16 cellular contexts compared by ENCODE assay signal in the genomic region with DNA sequence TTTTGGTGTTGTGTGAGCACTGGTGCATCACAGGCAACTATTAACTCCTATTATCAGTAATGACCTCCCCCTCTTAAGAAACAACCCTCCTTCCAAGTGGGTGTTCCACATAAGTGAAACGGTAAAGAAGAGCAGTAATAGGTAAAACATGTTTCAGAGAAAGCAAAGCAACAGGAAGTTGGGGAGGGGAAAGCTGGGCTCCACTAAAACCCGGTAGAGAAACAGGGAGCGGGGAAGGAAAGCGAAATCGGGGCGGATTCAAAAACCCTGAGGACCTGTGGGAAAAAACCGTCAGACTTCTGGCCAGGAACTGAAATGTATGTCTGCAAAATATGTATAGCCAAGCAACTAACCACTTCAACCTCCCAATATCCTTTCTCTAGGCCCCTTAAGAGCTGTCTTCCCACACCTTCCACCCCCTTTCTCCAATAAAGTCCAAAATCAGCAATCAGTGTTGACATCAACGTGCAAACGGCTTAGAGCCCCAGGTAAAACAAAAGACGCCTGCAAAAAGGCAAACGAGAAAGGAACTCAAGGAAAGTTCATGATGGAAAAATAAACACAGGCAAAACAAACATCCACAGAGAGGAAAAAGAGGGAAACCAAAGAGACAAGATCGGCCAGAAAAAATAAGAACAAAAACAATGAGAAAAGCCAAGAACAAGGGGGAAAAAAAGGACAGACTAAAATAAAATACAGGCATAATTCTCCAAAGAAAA. TPM values are rescaled to one million over a fixed set of nuclear protein-coding genes. Genes with fewer than 3 reads are reported as not detected.
DNase-seq lines count a peak whose midpoint lies in the region; ATAC-seq and TF ChIP-seq lines count a peak whose summit lies in the region.
"Had no signal": no experiment of that assay in that cellular context is flagged by ENCODE, and none has a peak within 500 bp of the region (broad histone marks: within the 10 kb centered on the region; RNA-seq: fewer than 3 reads in every experiment).

No MANE protein-coding gene starts in this region.

- no peak overlapping the region for H3K14ac ChIP-seq in mesenchymal stem cell (ENCODE audit: low read length in 2 of 2)

- intact Hi-C loops in uterus (cut with DNase I; ENCODE audit: low total_unique reads) = no loop called here

- H3K4me1 Mint-ChIP-seq in chondrocyte (ENCODE audit: low read depth) = peaks cover 31% of the 10 kb centered on the region
- H3K4me1 Mint-ChIP-seq: immature natural killer cell had no signal

- H2BK12ac ChIP-seq in mesenchymal stem cell (ENCODE audit: low read length in 2 of 2) = no peak overlapping the region

- H3K79me1 ChIP-seq in mesenchymal stem cell (replicated peaks; ENCODE audit: low read length, poor library complexity, severe bottlenecking) = peaks cover 18% of the 10 kb centered on the region

- H3K4me1 ChIP-seq in mesenchymal stem cell (ENCODE audit: control insufficient read depth, insufficient read depth, low read depth, low read length) = peaks cover 2% of the 10 kb centered on the region
- no peaks in the 10 kb centered on the region for H3K4me1 ChIP-seq in uterus
- H3K4me1 ChIP-seq: HAP-1 had no signal

- TF ChIP-seq CTCF in chondrocyte (IDR thresholded peaks at IDR 0.05) (no peak), uterus (IDR thresholded peaks at IDR 0.05) (no peak)

- H3K4me3 ChIP-seq in mesenchymal stem cell (ENCODE audit: insufficient read depth in 1 of 2, low read depth in 1 of 2, low read length in 2 of 2) (no peak overlapping the region), uterus (no peak overlapping the region)
- H3K4me3 ChIP-seq: HAP-1 had no signal

- H3K36me3 ChIP-seq in mesenchymal stem cell (ENCODE audit: control insufficient read depth in 1 of 2, insufficient read depth in 2 of 2, low read depth in 1 of 2, low read length in 2 of 2) (no peaks in the 10 kb centered on the region), uterus (no peaks in the 10 kb centered on the region)
- H3K36me3 ChIP-seq: HAP-1 had no signal

- H2BK5ac ChIP-seq in mesenchymal stem cell (ENCODE audit: low read depth, low read length, poor library complexity, severe bottlenecking) = no peak overlapping the region

- H3K27me3 ChIP-seq in mesenchymal stem cell (ENCODE audit: control insufficient read depth in 1 of 2, insufficient read depth in 1 of 2, low read length in 2 of 2) (no peaks in the 10 kb centered on the region), uterus (no peaks in the 10 kb centered on the region)

- no peak overlapping the region for H2AFZ ChIP-seq in mesenchymal stem cell (ENCODE audit: low read depth, low read length)

- peak overlapping the region; percentile 22 for H3K4me3 Mint-ChIP-seq in chondrocyte (ENCODE audit: unreplicated experiment)
- H3K4me3 Mint-ChIP-seq: activated CD8-positive, alpha-beta T cell treated with anti-CD3 and anti-CD28 coated beads for 36 hours; immature natural killer cell had no signal

- TF ChIP-seq POLR2A in uterus (IDR thresholded peaks at IDR 0.05) = no peak

- no peak overlapping the region for H4K8ac ChIP-seq in mesenchymal stem cell (ENCODE audit: low read length)

- H3K4me2 ChIP-seq in mesenchymal stem cell (ENCODE audit: low read length, poor library complexity, severe bottlenecking) = peak overlapping the region; percentile 20
- H3K4me2 ChIP-seq: KMS-11 had no signal

- H3K27ac Mint-ChIP-seq in chondrocyte (ENCODE audit: unreplicated experiment) = peak overlapping the region; percentile 82
- H3K27ac Mint-ChIP-seq: activated CD8-positive, alpha-beta T cell treated with anti-CD3 and anti-CD28 coated beads for 36 hours; immature natural killer cell had no signal

- H2BK15ac ChIP-seq in mesenchymal stem cell (ENCODE audit: low read depth, poor library complexity, severe bottlenecking) = no peak overlapping the region

- H3K27ac ChIP-seq in mesenchymal stem cell (ENCODE audit: low read length, poor library complexity, severe bottlenecking) (peak overlapping the region; percentile 31), uterus (no peak overlapping the region)
- H3K27ac ChIP-seq: KMS-11 had no signal

- no peaks in the 10 kb centered on the region for H3K36me3 Mint-ChIP-seq in chondrocyte (ENCODE audit: low read depth)
- H3K36me3 Mint-ChIP-seq: immature natural killer cell had no signal

- no peak overlapping the region for H2BK120ac ChIP-seq in mesenchymal stem cell (ENCODE audit: low read depth, low read length)

- H3K23ac ChIP-seq in mesenchymal stem cell (ENCODE audit: low read length in 2 of 2) = no peak overlapping the region

- H3K9me3 ChIP-seq in mesenchymal stem cell (ENCODE audit: control insufficient read depth, low read length) (peaks cover 2% of the 10 kb centered on the region), uterus (no peaks in the 10 kb centered on the region)
- H3K9me3 ChIP-seq: HAP-1 had no signal

- no peaks in the 10 kb centered on the region for H3K9me3 Mint-ChIP-seq in chondrocyte (ENCODE audit: low read depth)
- H3K9me3 Mint-ChIP-seq: immature natural killer cell had no signal

- H3K4ac ChIP-seq in mesenchymal stem cell (ENCODE audit: low read depth in 1 of 2, low read length in 2 of 2) = no peak overlapping the region

- no peak overlapping the region for H3K18ac ChIP-seq in mesenchymal stem cell (ENCODE audit: low read depth in 1 of 2, low read length in 2 of 2)

- 67% methylated on average over 9 of the region's 12 CpGs for WGBS in mesenchymal stem cell

- no peak for ATAC-seq in GM18498 (IDR thresholded peaks at IDR 0.05; ENCODE audit: unreplicated experiment)
- ATAC-seq: activated CD8-positive, alpha-beta T cell treated with anti-CD3 and anti-CD28 coated beads for 36 hours had no signal

- H3K9ac ChIP-seq in mesenchymal stem cell (ENCODE audit: low read length) = no peak overlapping the region
- H3K9ac ChIP-seq: KMS-11 had no signal

- no peaks in the 10 kb centered on the region for H3K27me3 Mint-ChIP-seq in chondrocyte (ENCODE audit: low read depth)

- DNase-seq in DMS153 treated with DMSO at 0.1 percent for 48 hours (lab: John Stamatoyannopoulos, UW; ENCODE audit: unreplicated experiment) (peak; percentile 78), NCI-H2029 (lab: John Stamatoyannopoulos, UW) (peak; percentile 79), chondrocyte (ENCODE audit: low spot score) (no peak), mesenchymal stem cell (no peak), epidermal melanocyte (ENCODE audit: insufficient read length, low spot score) (no peak), cerebellar cortex (ENCODE audit: low spot score) (no peak), uterus (no peak)
- DNase-seq: activated CD8-positive, alpha-beta T cell treated with anti-CD3 and anti-CD28 coated beads for 36 hours; immature natural killer cell; NCI-H2081; posterior cingulate gyrus; stimulated activated CD4-positive, alpha-beta T cell treated with anti-CD3 and anti-CD28 coated beads, Interleukin-15, amount 100 ng/mL, for 24 hours had no signal

- no peak overlapping the region for H4K91ac ChIP-seq in mesenchymal stem cell (ENCODE audit: low read length)

- no peak overlapping the region for H2AK5ac ChIP-seq in mesenchymal stem cell (ENCODE audit: low read length, severe bottlenecking)

RNA-seq across cellular contexts. Expression of a gene that starts 32.8 kb away (rescaled TPM):
- total RNA-seq in chondrocyte (92.0 to 204 TPM (median 94.6 TPM) in 3 replicates), uterus (1 to 10 TPM in 1 of 4 donors, not detected in 3; 7.1 TPM)
- 0.07 TPM for polyA plus RNA-seq in mesenchymal stem cell (2013, experiment 1 of 2)
- polyA plus RNA-seq in mesenchymal stem cell (2013, experiment 2 of 2) = 0.11 TPM
- total RNA-seq: activated CD8-positive, alpha-beta T cell treated with anti-CD3 and anti-CD28 coated beads for 36 hours; mononuclear cell had no signal
- polyA plus RNA-seq: immature natural killer cell had no signal

Comparison
In these comparisons a context has a peak if more than half of its experiments do, and no peak if none do; other contexts are left out.
1. DNase-seq: peak in DMS153 treated with DMSO at 0.1 percent for 48 hours (single experiment) and NCI-H2029 (single experiment); none in chondrocyte (single experiment), mesenchymal stem cell (single experiment), epidermal melanocyte (single experiment), cerebellar cortex (single experiment) and uterus (0 of 2).
2. RNA of a gene that starts 32.8 kb away (total RNA-seq): 92.0 to 204 TPM in chondrocyte; 7.1 TPM in uterus; every median in the first group is over 10 times any median in the second.